24 cellular contexts compared by ENCODE assay signal in genomic region chr6:88653936-88654335, GRCh38.
"Had no signal": no experiment of that assay in that cellular context is flagged by ENCODE, and none has a peak within 500 bp of the region (broad histone marks: within the 10 kb centered on the region; RNA-seq: fewer than 3 reads in every experiment).

No MANE protein-coding gene starts in this region.

- ATAC-seq: activated CD4-positive, alpha-beta T cell treated with anti-CD3 and anti-CD28 coated beads for 36 hours; activated CD4-positive, CD25-positive, alpha-beta regulatory T cell treated with anti-CD3 and anti-CD28 coated beads, Interleukin-2, amount 50 U/mL, for 24 hours; activated CD8-positive, alpha-beta T cell treated with anti-CD3 and anti-CD28 coated beads, Interleukin-2, amount 10 ng/mL, durations not matched to agents 7 days and 5 days; activated naive CD4-positive, alpha-beta T cell treated with anti-CD3 and anti-CD28 coated beads, Interleukin-2, amount 50 U/mL, for 72 hours; Panc1; WTC11 had no signal

- DNase-seq: activated CD4-positive, alpha-beta T cell treated with anti-CD3 and anti-CD28 coated beads for 36 hours; activated CD4-positive, alpha-beta T cell treated with anti-CD3 and anti-CD28 coated beads, Interleukin-2, amount 10 ng/mL, durations not matched to agents 7 days and 5 days; activated CD4-positive, alpha-beta T cell treated with anti-CD3 and anti-CD28 coated beads, Interleukin-2, amount 50 U/mL, for 48 hours; activated CD8-positive, alpha-beta T cell treated with anti-CD3 and anti-CD28 coated beads, Interleukin-2, amount 10 ng/mL, durations not matched to agents 7 days and 5 days; activated gamma-delta T cell treated with Interleukin-2 at 50 U/mL for 16 hours; activated naive CD4-positive, alpha-beta T cell treated with anti-CD3 and anti-CD28 coated beads for 36 hours; activated T-cell treated with anti-CD3 and anti-CD28 coated beads, Interleukin-2, amount 50 U/mL, for 24 hours; adrenal gland; Karpas-422; NCI-H1048; NCI-H1105 treated with DMSO at 0.1 percent for 48 hours; NCI-H1436; NCI-H1694 treated with DMSO at 0.1 percent for 48 hours; NCI-H2029; NCI-H345; NCI-H524 treated with DMSO at 0.1 percent for 48 hours; RPMI8226; SHP77 treated with DMSO at 0.1 percent for 48 hours had no signal

- H3K36me3 ChIP-seq: adrenal gland, cardiac muscle cell had no signal

- H3K4me3 ChIP-seq: adrenal gland, cardiac muscle cell, coronary artery had no signal

- H3K4me1 ChIP-seq: adrenal gland had no signal

- H3K9me3 ChIP-seq: adrenal gland had no signal

- H3K27me3 ChIP-seq: adrenal gland, cardiac muscle cell had no signal

- H3K27ac ChIP-seq: adrenal gland, cardiac muscle cell, coronary artery had no signal
